ENCODE assay signal across 28 cellular contexts in the genomic region with DNA sequence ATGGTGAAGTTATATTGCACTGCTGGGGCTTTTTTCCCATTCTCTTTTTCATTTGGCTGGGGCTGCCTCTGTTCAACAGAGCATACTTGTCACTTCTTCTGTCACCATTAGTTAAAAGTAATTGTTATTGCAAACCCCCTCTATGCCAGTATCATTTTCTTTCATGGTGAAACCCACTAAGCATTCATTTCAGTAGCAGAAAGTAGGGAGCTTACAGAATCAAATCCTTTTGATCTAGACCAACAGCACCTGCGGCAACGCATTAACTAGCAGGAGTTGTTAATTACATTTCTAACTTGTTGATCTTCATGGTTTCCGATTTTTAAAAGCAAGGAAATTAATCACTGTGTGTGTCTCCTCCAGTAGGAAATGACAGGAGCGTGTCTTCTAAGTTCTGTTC. TPM values are rescaled to one million over a fixed set of nuclear protein-coding genes. Genes with fewer than 3 reads are reported as not detected.
A peak's percentile ranks its signal among the peaks of the same experiment; 100 is the strongest.
DNase-seq lines count a peak whose midpoint lies in the region; ATAC-seq, FAIRE-seq and TF ChIP-seq lines count a peak whose summit lies in the region.
"Had no signal": no experiment of that assay in that cellular context is flagged by ENCODE, and none has a peak within 500 bp of the region (broad histone marks: within the 10 kb centered on the region; RNA-seq: fewer than 3 reads in every experiment).

No MANE protein-coding gene starts in this region.

- WGBS in GM23248 (ENCODE audit: low coverage in 1 of 2, low lambda C conversion rate in 2 of 2, missing lambda C conversion rate in 2 of 2), 2 experiments, result 86 to 89% methylated on average over 4 of the region's 4 CpGs
- WGBS in GM12878 (ENCODE audit: insufficient coverage, insufficient replicate concordance, low lambda C conversion rate, missing lambda C conversion rate), result 47% methylated on average over 4 of the region's 4 CpGs

- no peaks in the 10 kb centered on the region for H3K27me3 ChIP-seq in GM23248 (replicated peaks; ENCODE audit: insufficient read depth)
- H3K27me3 ChIP-seq in KMS-11 (ENCODE audit: insufficient read depth, low read depth), result no peaks in the 10 kb centered on the region
- no peaks in the 10 kb centered on the region for H3K27me3 ChIP-seq in GM12878 (replicated peaks in 1 of 2; ENCODE audit: control insufficient read depth in 2 of 2, insufficient read depth in 2 of 2, low read length in 1 of 2)
- H3K27me3 ChIP-seq in skeletal muscle tissue (ENCODE audit: control insufficient read depth in 3 of 3, insufficient read depth in 3 of 3, low read length in 3 of 3), result no peaks in the 10 kb centered on the region
- H3K27me3 ChIP-seq: colonic mucosa, heart right ventricle, upper lobe of right lung had no signal

- in situ Hi-C loops in GM23248 (cut with MboI) (no loop called here), GM12878 (cut with MboI) (no loop called here)

- peaks cover 44% of the 10 kb centered on the region for H3F3A ChIP-seq in GM23248 (ENCODE audit: insufficient read depth)

- peaks cover 21% of the 10 kb centered on the region for H3K79me2 ChIP-seq in GM23248 (ENCODE audit: insufficient read depth)
- peaks cover 20% of the 10 kb centered on the region; the same call in 1 of the 2 replicates for H3K79me2 ChIP-seq in KMS-11 (ENCODE audit: insufficient read depth, low read depth)
- no peaks in the 10 kb centered on the region for H3K79me2 ChIP-seq in GM12878 (ENCODE audit: control insufficient read depth, insufficient read depth, low read length)

- TF ChIP-seq CTCF in KMS-11 (conservative IDR thresholded peaks at IDR 0.05; ENCODE audit: low read depth, low read length) (no peak), GM12878 (IDR thresholded peaks at IDR 0.05 in 2 of 3, conservative IDR thresholded peaks at IDR 0.05 in 1 of 3; ENCODE audit: control insufficient read depth in 2 of 3, extremely low read depth in 1 of 3, insufficient read depth in 1 of 3, low read depth in 3 of 3, low read length in 3 of 3) (no peak), foreskin fibroblast (IDR thresholded peaks at IDR 0.05; ENCODE audit: low read depth, low read length) (no peak)

- no peak overlapping the region for H2AFZ ChIP-seq in GM23248
- H2AFZ ChIP-seq in KMS-11 (ENCODE audit: low read depth), result no peak overlapping the region
- H2AFZ ChIP-seq in GM12878 (ENCODE audit: control insufficient read depth, low read depth, low read length), result no peak overlapping the region

- SMC1A ChIA-PET in GM12878 (lab: Charles Lee; ENCODE audit: uncharacterized antibody, unreplicated experiment), result interaction anchor here (1.0 to 2.2 kb wide), 6 partner anchors 9 to 34 kb away, joined by 3 to 9 read pairs (median 6); no protein-coding TSS in a partner anchor

- TF ChIP-seq POLR2A in GM12878 (IDR thresholded peaks at IDR 0.05; ENCODE audit: low read depth, low read length), result no peak

- H3K4me3 ChIP-seq in GM23248 (no peak overlapping the region), KMS-11 (IDR thresholded peaks at IDR 0.05; ENCODE audit: insufficient read depth, low read depth, low read length) (peak overlapping the region; percentile 70), GM12878 (no peak overlapping the region), skeletal muscle tissue (ENCODE audit: low read length in 3 of 3) (no peak overlapping the region), foreskin fibroblast (ENCODE audit: low read depth in 1 of 2, low read length in 2 of 2) (no peak overlapping the region)
- H3K4me3 ChIP-seq: colonic mucosa, heart right ventricle, lung, upper lobe of right lung had no signal

- H3K9ac ChIP-seq in GM23248 (no peak overlapping the region), KMS-11 (peak overlapping the region; percentile 23; the same call in 1 of the 2 replicates), GM12878 (ENCODE audit: control insufficient read depth, insufficient read depth, low read length) (no peak overlapping the region), skeletal muscle tissue (ENCODE audit: low read depth in 1 of 3, low read length in 3 of 3) (no peak overlapping the region)

- CTCF ChIA-PET in GM12878 (lab: Yijun Ruan, JAX), result interaction anchor here (0.9 to 1.4 kb wide), 4 partner anchors 13 to 37 kb away, joined by 4 to 6 read pairs (median 4); no protein-coding TSS in a partner anchor

- H3K36me3 ChIP-seq in GM23248 (ENCODE audit: low read depth) (no peaks in the 10 kb centered on the region), KMS-11 (ENCODE audit: insufficient read depth) (no peaks in the 10 kb centered on the region), GM12878 (ENCODE audit: control insufficient read depth in 2 of 2, insufficient read depth in 2 of 2, low read length in 1 of 2) (no peaks in the 10 kb centered on the region), skeletal muscle tissue (ENCODE audit: control insufficient read depth in 3 of 3, insufficient read depth in 3 of 3, low read length in 3 of 3) (no peaks in the 10 kb centered on the region)
- H3K36me3 ChIP-seq: colonic mucosa, heart right ventricle, upper lobe of right lung had no signal

- BruUV-seq in GM12878 (replicated peaks; lab: Mats Ljungman, UMichigan), result no TSS peak

- no peak for FAIRE-seq in GM12878 (lab: Jason Lieb, UNC)
- FAIRE-seq in GM19239 (lab: Jason Lieb, UNC), result no peak
- FAIRE-seq: bronchial epithelial cell, H54, TTC549 had no signal

- DNase-seq in GM23248, result no peak
- no peak for DNase-seq in GM12878 (ENCODE audit: low read depth, low spot score)
- DNase-seq in foreskin fibroblast, result no peak
- no peak for DNase-seq in GM19239 (ENCODE audit: insufficient read length, low spot score)
- DNase-seq: activated CD4-positive, alpha-beta memory T cell treated with anti-CD3 and anti-CD28 coated beads, Interleukin-2, amount 10 ng/mL, durations not matched to agents 7 days and 5 days; activated naive CD4-positive, alpha-beta T cell treated with anti-CD3 and anti-CD28 coated beads, Interleukin-2, amount 50 U/mL, for 16 hours; Calu3; colonic mucosa; DND-41; effector memory CD4-positive, alpha-beta T cell; heart right ventricle; NCI-H1048; NCI-H187 treated with DMSO at 0.1 percent for 48 hours; NCI-H526 treated with DMSO at 0.1 percent for 48 hours; stimulated activated CD4-positive, alpha-beta T cell treated with anti-CD3 and anti-CD28 coated beads, Interleukin-4, amount 100 ng/mL, for 4 hours; substantia nigra; upper lobe of right lung had no signal

- H3K4me1 ChIP-seq in GM23248 (ENCODE audit: insufficient read depth) (peaks cover 32% of the 10 kb centered on the region), KMS-11 (ENCODE audit: low read depth, poor library complexity, severe bottlenecking) (peaks cover 54% of the 10 kb centered on the region), GM12878 (ENCODE audit: control insufficient read depth, insufficient read depth, low read length) (peaks cover 8% of the 10 kb centered on the region; the same call in 1 of the 2 replicates), skeletal muscle tissue (ENCODE audit: control insufficient read depth in 3 of 3, insufficient read depth in 3 of 3, low read length in 3 of 3) (peaks cover 17 to 21% (median 19%) of the 10 kb centered on the region in 3 donors)
- H3K4me1 ChIP-seq: colonic mucosa, upper lobe of right lung had no signal

- peak; percentile 66 for ATAC-seq in GM12878
- no peak for ATAC-seq in HG03196 (IDR thresholded peaks at IDR 0.05; ENCODE audit: unreplicated experiment)
- ATAC-seq: activated T-helper 17 cell treated with anti-CD3 and anti-CD28 coated beads, Interleukin-2, amount 50 U/mL, for 72 hours; esophagus mucosa; heart right ventricle; stimulated activated memory B cell treated with anti-CD40 and anti-IgM and Interleukin-4, amounts not matched to agents 10 μg/mL and 1 μg/mL and 100 μg/mL, for 72 hours; upper lobe of right lung had no signal

- no peaks in the 10 kb centered on the region for H3K9me3 ChIP-seq in GM23248 (ENCODE audit: low read depth)
- no peaks in the 10 kb centered on the region for H3K9me3 ChIP-seq in GM12878 (replicated peaks; ENCODE audit: control insufficient read depth, insufficient read depth, low read length)
- H3K9me3 ChIP-seq in skeletal muscle tissue (ENCODE audit: control insufficient read depth in 3 of 3, low read length in 3 of 3), result no peaks in the 10 kb centered on the region
- H3K9me3 ChIP-seq: colonic mucosa, heart right ventricle, upper lobe of right lung had no signal

- no peak overlapping the region for H3K27ac ChIP-seq in GM23248
- H3K27ac ChIP-seq in KMS-11, result peak overlapping the region; percentile 74
- H3K27ac ChIP-seq in GM12878 (ENCODE audit: control insufficient read depth, insufficient read depth), result no peak overlapping the region
- peak overlapping the region; percentile 67 for H3K27ac ChIP-seq in skeletal muscle tissue (ENCODE audit: low read depth, low read length)
- H3K27ac ChIP-seq: colonic mucosa, RWPE1, upper lobe of right lung had no signal

- H4K20me1 ChIP-seq in GM23248 (ENCODE audit: insufficient read depth) (no peaks in the 10 kb centered on the region; the same call in 1 of the 2 replicates), KMS-11 (ENCODE audit: insufficient read depth) (no peaks in the 10 kb centered on the region), GM12878 (ENCODE audit: control insufficient read depth, insufficient read depth) (no peaks in the 10 kb centered on the region)

- intact Hi-C loops in GM12878 (cut with micrococcal nuclease; ENCODE audit: unreplicated experiment), result no loop called here

- RAD21 ChIA-PET in GM12878 (lab: Charles Lee; ENCODE audit: unreplicated experiment), result interaction anchor here (1.0 to 1.7 kb wide), 3 partner anchors 34 to 36 kb away, joined by 3 to 4 read pairs (median 3); no protein-coding TSS in a partner anchor

- H3K9me2 ChIP-seq in GM23248 (ENCODE audit: insufficient read depth), result no peaks in the 10 kb centered on the region

- peak overlapping the region; percentile 75 for H3K4me2 ChIP-seq in GM23248 (ENCODE audit: unreplicated experiment)
- H3K4me2 ChIP-seq in KMS-11, result peak overlapping the region; percentile 61
- H3K4me2 ChIP-seq in GM12878 (ENCODE audit: control insufficient read depth, insufficient read depth), result no peak overlapping the region

- no peak; a peak in 1 of 4 replicates for TF ChIP-seq EP300 in GM12878 (IDR thresholded peaks at IDR 0.05; ENCODE audit: borderline replicate concordance in 1 of 2, control insufficient read depth in 1 of 2, low read depth in 2 of 2, low read length in 2 of 2)

- no peak for TF ChIP-seq RAD21 in GM12878 (IDR thresholded peaks at IDR 0.05; ENCODE audit: insufficient read depth, low read depth, low read length)

- POLR2A ChIA-PET in GM12878 (lab: Charles Lee), result no interaction called here

RNA-seq across cellular contexts. Expression of a gene that starts 15.0 kb away (rescaled TPM):
- 34.9 and 49.3 TPM in 2 replicates for total RNA-seq in GM23248 (2014; rRNA removed; shearing (Covaris generic))
- polyA plus RNA-seq in GM23248 (2016; fragmentation: Nextera tagmentation; extraction: Ambion mirVana), result 48.1 and 52.1 TPM in 2 replicates
- total RNA-seq in GM12878 (2013; cell fraction: nucleolus; rRNA removed), result 29.8 and 32.3 TPM in 2 replicates
- 26.0 and 27.8 TPM in 2 replicates for total RNA-seq in GM12878 (2014; rRNA removed)
- 26.1 and 26.9 TPM in 2 replicates for total RNA-seq in GM12878 (2014; rRNA removed; fragmentation: Illumina TruSeq; extraction: Trizol)
- total RNA-seq in GM12878 (2021), result 19.5 and 21.7 TPM in 2 replicates
- polyA plus RNA-seq in GM12878 (2011; ENCODE audit: low read depth), result 14.0 TPM
- 55.7 and 78.1 TPM in 2 replicates for polyA plus RNA-seq in GM12878 (2011; rRNA removed)
- 31.5 and 32.3 TPM in 2 replicates for polyA plus RNA-seq in GM12878 (2011; cell fraction: cytosol; rRNA removed)
- polyA plus RNA-seq in GM12878 (2011; cell fraction: nucleus; rRNA removed), result 48.8 and 56.5 TPM in 2 replicates
- 19.4 and 20.6 TPM in 2 replicates for polyA plus RNA-seq in GM12878 (2012)
- polyA plus RNA-seq in GM12878 (2014; fragmentation: Illumina TruSeq; extraction: Trizol), result 30.1 and 33.8 TPM in 2 replicates
- polyA plus RNA-seq in GM12878 (2014; fragmentation: Nextera tagmentation; extraction: Ambion mirVana), result 10 to 100 TPM in 1 of 2 experiments, 1 to 10 TPM in 1; 8.3 to 17.0 TPM
- polyA plus RNA-seq in GM12878 (2014; rRNA removed), result 23.8 and 25.0 TPM in 2 replicates
- 10 to 100 TPM; 34.5 to 36.1 TPM for polyA plus RNA-seq in GM12878 (2016; fragmentation: Nextera tagmentation; extraction: Ambion mirVana)
- 25.4 and 32.8 TPM in 2 replicates for polyA minus RNA-seq in GM12878 (2011; rRNA and poly(A)+ RNA removed)
- polyA minus RNA-seq in GM12878 (2011; cell fraction: cytosol; rRNA and poly(A)+ RNA removed), result 7.5 and 13.1 TPM in 2 replicates
- polyA minus RNA-seq in GM12878 (2011; cell fraction: nucleus; rRNA and poly(A)+ RNA removed), result 12.1 and 14.7 TPM in 2 replicates
- 63.2 TPM for total RNA-seq in skeletal muscle tissue

Comparison
In these comparisons a context has a peak if more than half of its experiments do, and no peak if none do; other contexts are left out.
1. H3K27ac ChIP-seq: peak in KMS-11 (single experiment) and skeletal muscle tissue (single experiment); none in GM23248 (single experiment) and GM12878 (single experiment).